Comparison of ENCODE assay signal across 8 cellular contexts in the genomic region with DNA sequence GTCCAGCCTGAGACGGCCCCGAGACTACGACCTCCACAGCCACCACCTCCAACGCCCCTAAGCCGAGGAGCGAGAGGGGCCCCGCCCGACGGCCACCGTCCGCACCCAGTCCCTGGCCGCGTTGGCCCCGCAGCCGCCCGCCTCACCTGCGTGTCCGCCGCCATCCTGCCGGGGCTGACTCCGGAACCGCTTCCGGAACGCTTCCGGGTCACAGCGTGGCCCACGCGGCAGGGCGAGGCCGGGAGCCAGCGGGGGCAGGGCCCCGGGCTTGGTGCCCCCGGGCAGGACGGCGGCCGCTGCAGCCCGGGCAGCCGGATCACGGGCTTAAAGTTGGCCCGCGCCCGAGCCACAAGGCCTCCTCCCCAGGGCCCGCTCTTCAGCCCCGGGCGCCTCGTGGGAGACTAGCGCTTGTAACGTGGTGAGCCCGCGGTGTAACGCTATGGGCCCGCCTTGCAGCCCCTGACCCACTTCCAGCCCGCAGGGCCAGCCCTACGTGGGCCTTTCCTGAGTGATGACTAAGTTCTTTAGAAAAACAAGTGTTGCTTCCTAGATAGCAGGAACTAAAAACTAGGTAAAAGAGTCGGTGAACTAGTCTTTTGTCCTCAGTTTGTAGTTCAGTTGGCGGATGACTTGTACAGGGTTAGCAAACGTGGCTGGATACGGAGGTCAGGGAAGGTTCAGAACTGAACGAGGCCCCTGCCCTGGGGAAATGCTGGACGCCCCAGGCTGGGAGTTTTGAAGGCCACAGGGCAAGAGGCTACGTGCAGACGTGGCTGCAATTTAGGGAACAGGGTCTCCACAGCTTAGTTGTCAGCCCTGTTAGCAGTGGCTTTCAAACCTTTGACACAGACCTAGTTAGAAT. TPM values are rescaled to one million over a fixed set of nuclear protein-coding genes. Genes with fewer than 3 reads are reported as not detected.
DNase-seq lines count a peak whose midpoint lies in the region; ATAC-seq and TF ChIP-seq lines count a peak whose summit lies in the region.

A gene with protein sequence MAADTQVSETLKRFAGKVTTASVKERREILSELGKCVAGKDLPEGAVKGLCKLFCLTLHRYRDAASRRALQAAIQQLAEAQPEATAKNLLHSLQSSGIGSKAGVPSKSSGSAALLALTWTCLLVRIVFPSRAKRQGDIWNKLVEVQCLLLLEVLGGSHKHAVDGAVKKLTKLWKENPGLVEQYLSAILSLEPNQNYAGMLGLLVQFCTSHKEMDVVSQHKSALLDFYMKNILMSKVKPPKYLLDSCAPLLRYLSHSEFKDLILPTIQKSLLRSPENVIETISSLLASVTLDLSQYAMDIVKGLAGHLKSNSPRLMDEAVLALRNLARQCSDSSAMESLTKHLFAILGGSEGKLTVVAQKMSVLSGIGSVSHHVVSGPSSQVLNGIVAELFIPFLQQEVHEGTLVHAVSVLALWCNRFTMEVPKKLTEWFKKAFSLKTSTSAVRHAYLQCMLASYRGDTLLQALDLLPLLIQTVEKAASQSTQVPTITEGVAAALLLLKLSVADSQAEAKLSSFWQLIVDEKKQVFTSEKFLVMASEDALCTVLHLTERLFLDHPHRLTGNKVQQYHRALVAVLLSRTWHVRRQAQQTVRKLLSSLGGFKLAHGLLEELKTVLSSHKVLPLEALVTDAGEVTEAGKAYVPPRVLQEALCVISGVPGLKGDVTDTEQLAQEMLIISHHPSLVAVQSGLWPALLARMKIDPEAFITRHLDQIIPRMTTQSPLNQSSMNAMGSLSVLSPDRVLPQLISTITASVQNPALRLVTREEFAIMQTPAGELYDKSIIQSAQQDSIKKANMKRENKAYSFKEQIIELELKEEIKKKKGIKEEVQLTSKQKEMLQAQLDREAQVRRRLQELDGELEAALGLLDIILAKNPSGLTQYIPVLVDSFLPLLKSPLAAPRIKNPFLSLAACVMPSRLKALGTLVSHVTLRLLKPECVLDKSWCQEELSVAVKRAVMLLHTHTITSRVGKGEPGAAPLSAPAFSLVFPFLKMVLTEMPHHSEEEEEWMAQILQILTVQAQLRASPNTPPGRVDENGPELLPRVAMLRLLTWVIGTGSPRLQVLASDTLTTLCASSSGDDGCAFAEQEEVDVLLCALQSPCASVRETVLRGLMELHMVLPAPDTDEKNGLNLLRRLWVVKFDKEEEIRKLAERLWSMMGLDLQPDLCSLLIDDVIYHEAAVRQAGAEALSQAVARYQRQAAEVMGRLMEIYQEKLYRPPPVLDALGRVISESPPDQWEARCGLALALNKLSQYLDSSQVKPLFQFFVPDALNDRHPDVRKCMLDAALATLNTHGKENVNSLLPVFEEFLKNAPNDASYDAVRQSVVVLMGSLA (N-terminal part only) (minus strand): TSS at position 182 of the 862 bp plus-strand sequence. CDS start 18 bp downstream, at position 164.

- peak within 1 kb of the TSS; percentile 91 for H3K27ac Mint-ChIP-seq in activated naive CD8-positive, alpha-beta T cell treated with anti-CD3 and anti-CD28 coated beads, Interleukin-2, amount 10 ng/mL, durations not matched to agents 7 days and 5 days

- DNase-seq in GOT3 (lab: John Stamatoyannopoulos, UW) (peak; percentile 79), MG63 (peak; percentile 87), SW 1271 (lab: John Stamatoyannopoulos, UW) (peak; percentile 55 to 69), Right ventricle myocardium superior (peak; percentile 91), trophoblast cell (peak; percentile 95 to 96), tibial artery (peak; percentile 71 to 90)
- DNase-seq in activated naive CD8-positive, alpha-beta T cell treated with anti-CD3 and anti-CD28 coated beads, Interleukin-2, amount 10 ng/mL, durations not matched to agents 7 days and 5 days = peak; percentile 96

- H2AFZ ChIP-seq in trophoblast cell (ENCODE audit: insufficient read depth, low read length, poor library complexity) = peak within 1 kb of the TSS; percentile 77

- POLR2A ChIA-PET in activated naive CD8-positive, alpha-beta T cell treated with anti-CD3 and anti-CD28 coated beads, Interleukin-2, amount 10 ng/mL, durations not matched to agents 7 days and 5 days (lab: Charles Lee) = interaction anchor here (0.6 to 1.6 kb wide), 4 partner anchors 68 to 97 kb away, joined by 3 to 5 read pairs (median 4); a partner anchor contains a TSS

- peak within 1 kb of the TSS; percentile 94 for H4K8ac ChIP-seq in trophoblast cell (ENCODE audit: low read depth, low read length)

- peak within 1 kb of the TSS; percentile 91 for H2BK120ac ChIP-seq in trophoblast cell (ENCODE audit: insufficient read depth, low read length, poor library complexity)

- peak within 1 kb of the TSS; percentile 95 for H3K14ac ChIP-seq in trophoblast cell (ENCODE audit: low read length)

- peak within 1 kb of the TSS; percentile 79 for H3K4me2 ChIP-seq in trophoblast cell (ENCODE audit: low read length)

- H3K4me1 Mint-ChIP-seq in activated naive CD8-positive, alpha-beta T cell treated with anti-CD3 and anti-CD28 coated beads, Interleukin-2, amount 10 ng/mL, durations not matched to agents 7 days and 5 days = peaks cover 36% of the 10 kb centered on the region

- peak within 1 kb of the TSS; percentile 93 for H2BK5ac ChIP-seq in trophoblast cell (ENCODE audit: low read depth, low read length, poor library complexity)

- H2BK12ac ChIP-seq in trophoblast cell (ENCODE audit: low read length) = no peak within 1 kb of the TSS

- peak within 1 kb of the TSS; percentile 94 for H3K27ac ChIP-seq in trophoblast cell (ENCODE audit: low read depth, low read length)
- H3K27ac ChIP-seq in tibial artery = peak within 1 kb of the TSS; percentile 76 to 80

- H3K79me2 ChIP-seq in trophoblast cell (ENCODE audit: control insufficient read depth, insufficient read depth, low read length, poor library complexity) = peaks cover 8% of the 10 kb centered on the region

- H3K9me3 ChIP-seq in ES-I3 (ENCODE audit: control insufficient read depth, insufficient read depth, low read length) (no peaks in the 10 kb centered on the region), MG63 (no peaks in the 10 kb centered on the region), trophoblast cell (ENCODE audit: insufficient read depth, low read depth, low read length) (no peaks in the 10 kb centered on the region), tibial artery (no peaks in the 10 kb centered on the region)

- peak within 1 kb of the TSS; percentile 94 for H3K4ac ChIP-seq in trophoblast cell (ENCODE audit: low read depth, low read length)

- H3K27me3 ChIP-seq in MG63 = no peaks in the 10 kb centered on the region
- H3K27me3 ChIP-seq in trophoblast cell (ENCODE audit: insufficient read depth, low read length) = no peaks in the 10 kb centered on the region
- no peaks in the 10 kb centered on the region for H3K27me3 ChIP-seq in tibial artery

- H3K27me3 Mint-ChIP-seq in activated naive CD8-positive, alpha-beta T cell treated with anti-CD3 and anti-CD28 coated beads, Interleukin-2, amount 10 ng/mL, durations not matched to agents 7 days and 5 days = no peaks in the 10 kb centered on the region

- H3K9ac ChIP-seq in ES-I3 (ENCODE audit: low read depth, low read length) = peak within 1 kb of the TSS; percentile 92
- H3K9ac ChIP-seq in trophoblast cell (ENCODE audit: low read length) = peak within 1 kb of the TSS; percentile 88

- no peak for TF ChIP-seq CTCF in tibial artery (IDR thresholded peaks at IDR 0.05)

- H3K79me1 ChIP-seq in trophoblast cell (ENCODE audit: low read length) = peaks cover 11% of the 10 kb centered on the region

- H3K36me3 ChIP-seq in ES-I3 (ENCODE audit: insufficient read depth, low read length) (peaks cover 27% of the 10 kb centered on the region), MG63 (peaks cover 74% of the 10 kb centered on the region), trophoblast cell (ENCODE audit: control insufficient read depth in 1 of 2, insufficient read depth in 2 of 2, low read length in 2 of 2) (peaks cover 33 to 44% of the 10 kb centered on the region in 2 experiments), tibial artery (peaks cover 39 to 50% (median 39%) of the 10 kb centered on the region in 3 donors)

- H4K91ac ChIP-seq in trophoblast cell (ENCODE audit: low read depth, low read length) = peak within 1 kb of the TSS; percentile 93

- WGBS in trophoblast cell (ENCODE audit: extremely low coverage, insufficient coverage, insufficient read length) = no CpG with 5 or more reads among the region's 62 CpGs

- no peak within 1 kb of the TSS for H3K23ac ChIP-seq in trophoblast cell (ENCODE audit: low read length)

- H3K4me3 ChIP-seq in MG63 (peak within 1 kb of the TSS; percentile 98), trophoblast cell (ENCODE audit: low read depth, low read length) (peak within 1 kb of the TSS; percentile 87), tibial artery (peak within 1 kb of the TSS; percentile 81 to 90)

- H2AK5ac ChIP-seq in trophoblast cell (ENCODE audit: low read length) = peak within 1 kb of the TSS; percentile 89

- intact Hi-C loops in Right ventricle myocardium superior (cut with DNase I) (no loop called here), tibial artery (cut with DNase I; ENCODE audit: low total_unique reads) (no loop called here)

- H3K9me3 Mint-ChIP-seq in activated naive CD8-positive, alpha-beta T cell treated with anti-CD3 and anti-CD28 coated beads, Interleukin-2, amount 10 ng/mL, durations not matched to agents 7 days and 5 days = no peaks in the 10 kb centered on the region

- H3K36me3 Mint-ChIP-seq in activated naive CD8-positive, alpha-beta T cell treated with anti-CD3 and anti-CD28 coated beads, Interleukin-2, amount 10 ng/mL, durations not matched to agents 7 days and 5 days = peaks cover 28% of the 10 kb centered on the region

- H3K4me1 ChIP-seq in ES-I3 (ENCODE audit: insufficient read depth, low read length) (peaks cover 9% of the 10 kb centered on the region; the same call in 1 of the 2 replicates), trophoblast cell (ENCODE audit: control insufficient read depth in 1 of 2, insufficient read depth in 2 of 2, low read length in 2 of 2) (peaks cover 4 to 15% of the 10 kb centered on the region in 2 experiments), tibial artery (peaks cover 0 to 45% (median 33%) of the 10 kb centered on the region in 4 donors)

- peak within 1 kb of the TSS; percentile 96 for H4K12ac ChIP-seq in trophoblast cell (ENCODE audit: low read depth, low read length)

- ATAC-seq in activated naive CD8-positive, alpha-beta T cell treated with anti-CD3 and anti-CD28 coated beads, Interleukin-2, amount 10 ng/mL, durations not matched to agents 7 days and 5 days (ENCODE audit: low read depth) = peak; percentile 91
- peak; percentile 97 for ATAC-seq in Right ventricle myocardium superior (ENCODE audit: poor library complexity)

- H3K4me3 Mint-ChIP-seq in activated naive CD8-positive, alpha-beta T cell treated with anti-CD3 and anti-CD28 coated beads, Interleukin-2, amount 10 ng/mL, durations not matched to agents 7 days and 5 days = peak within 1 kb of the TSS; percentile 95

- H3K18ac ChIP-seq in trophoblast cell (ENCODE audit: low read length) = peak within 1 kb of the TSS; percentile 91

RNA-seq across cellular contexts. Expression of the gene that starts here (rescaled TPM):
- 39.6 and 76.8 TPM in 2 replicates for total RNA-seq in MG63 (2014; rRNA removed; shearing (Covaris generic); ENCODE audit: low replicate concordance)
- total RNA-seq in activated naive CD8-positive, alpha-beta T cell treated with anti-CD3 and anti-CD28 coated beads, Interleukin-2, amount 10 ng/mL, durations not matched to agents 7 days and 5 days = 100 to 1,000 TPM; 101 to 110 TPM
- total RNA-seq in Right ventricle myocardium superior = 30.5 TPM
- polyA plus RNA-seq in trophoblast cell (2013) = 41.3 and 42.4 TPM in 2 replicates

Comparison
In these comparisons a context has a peak if more than half of its experiments do, and no peak if none do; other contexts are left out.
1. Peak in every context shown above with its lines: DNase-seq, ATAC-seq, H3K4me3 ChIP-seq and H3K27ac ChIP-seq.